9 cellular contexts compared by ENCODE assay signal in the genomic region with DNA sequence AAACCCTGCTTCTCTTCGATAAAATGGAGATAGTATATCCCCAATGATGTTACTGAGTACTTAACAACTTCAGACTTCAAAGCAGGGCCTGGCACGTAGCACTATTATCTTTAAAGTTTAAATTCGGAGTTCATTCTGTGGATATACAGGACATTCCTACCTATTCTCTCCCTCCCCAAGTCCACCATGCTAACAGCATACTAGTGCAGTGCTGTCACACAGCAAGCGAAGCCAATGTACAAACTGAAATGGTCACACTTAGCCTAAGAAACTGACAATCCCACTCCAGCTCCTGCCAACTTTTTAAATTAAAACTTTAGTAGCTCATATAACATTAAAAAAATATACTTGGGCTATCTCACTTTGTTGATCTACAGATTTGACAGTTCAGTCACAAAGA. TPM values are rescaled to one million over a fixed set of nuclear protein-coding genes. Genes with fewer than 3 reads are reported as not detected.
DNase-seq lines count a peak whose midpoint lies in the region; ATAC-seq and TF ChIP-seq lines count a peak whose summit lies in the region.
"Had no signal": no experiment of that assay in that cellular context is flagged by ENCODE, and none has a peak within 500 bp of the region (broad histone marks: within the 10 kb centered on the region; RNA-seq: fewer than 3 reads in every experiment).

No MANE protein-coding gene starts in this region.

- peaks cover 5% of the 10 kb centered on the region for H3K36me3 Mint-ChIP-seq in IgD-negative memory B cell
- H3K36me3 Mint-ChIP-seq in neural progenitor cell: peaks cover 18% of the 10 kb centered on the region

- H3K4me3 Mint-ChIP-seq in IgD-negative memory B cell (peak overlapping the region; percentile 88 to 97 (median 92)), neural progenitor cell (peak overlapping the region; percentile 89)

- peak overlapping the region; percentile 89 to 99 (median 97); a peak in 19 of 22 replicates for H3K9ac ChIP-seq in BLaER1 treated with 17β-estradiol and CSF1 and Interleukin-3, amounts not matched to agents 10 nM and 100 nM
- no peak overlapping the region for H3K9ac ChIP-seq in neural progenitor cell

- peak overlapping the region; percentile 91 to 99 (median 97) for H3K27ac Mint-ChIP-seq in IgD-negative memory B cell
- no peak overlapping the region for H3K27ac Mint-ChIP-seq in neural progenitor cell

- peaks cover 54% of the 10 kb centered on the region for H3F3A ChIP-seq in neural progenitor cell (ENCODE audit: low read depth)

- peaks cover 0 to 10% (median 5%) of the 10 kb centered on the region in 11 experiments; a peak in 7 of 22 replicates for H3K9me3 ChIP-seq in BLaER1 treated with 17β-estradiol and CSF1 and Interleukin-3, amounts not matched to agents 10 nM and 100 nM (replicated peaks in 1 of 11)
- H3K9me3 ChIP-seq in neural progenitor cell (ENCODE audit: low read depth): no peaks in the 10 kb centered on the region

- H3K27me3 ChIP-seq in BLaER1 treated with 17β-estradiol and CSF1 and Interleukin-3, amounts not matched to agents 10 nM and 100 nM: no peaks in the 10 kb centered on the region
- H3K27me3 ChIP-seq in neural progenitor cell: no peaks in the 10 kb centered on the region

- no peak for DNase-seq in coronary artery (ENCODE audit: low spot score)
- no peak for DNase-seq in neural progenitor cell (ENCODE audit: low spot score)
- no peak for DNase-seq in COLO668 (lab: John Stamatoyannopoulos, UW; ENCODE audit: unreplicated experiment)
- DNase-seq in NCI-H1092 (lab: John Stamatoyannopoulos, UW): no peak
- no peak for DNase-seq in NCI-H526 treated with DMSO at 0.1 percent for 48 hours (lab: John Stamatoyannopoulos, UW)

- ATAC-seq in GM18868 (IDR thresholded peaks at IDR 0.05; ENCODE audit: unreplicated experiment): no peak

- peaks cover 68% of the 10 kb centered on the region for H3K79me2 ChIP-seq in neural progenitor cell (ENCODE audit: low read depth)

- H3K4me1 ChIP-seq in BLaER1 treated with 17β-estradiol and CSF1 and Interleukin-3, amounts not matched to agents 10 nM and 100 nM: peaks cover 43 to 57% (median 52%) of the 10 kb centered on the region in 10 experiments
- H3K4me1 ChIP-seq in neural progenitor cell: peaks cover 29% of the 10 kb centered on the region

- peak overlapping the region; percentile 85 to 98 (median 92) for H3K4me2 ChIP-seq in BLaER1 treated with 17β-estradiol and CSF1 and Interleukin-3, amounts not matched to agents 10 nM and 100 nM
- H3K4me2 ChIP-seq in neural progenitor cell: peak overlapping the region; percentile 88

- H2AFZ ChIP-seq in neural progenitor cell (replicated peaks): no peak overlapping the region

- no peaks in the 10 kb centered on the region for H3K9me3 Mint-ChIP-seq in IgD-negative memory B cell
- no peaks in the 10 kb centered on the region for H3K9me3 Mint-ChIP-seq in neural progenitor cell
- H3K9me3 Mint-ChIP-seq: dendritic cell treated with granulocyte-macrophage colony-stimulating factor and Interleukin-4, amounts not matched to agents 40 ng/mL and 50 ng/mL, for 4 days had no signal

- H4K20me1 ChIP-seq in BLaER1 treated with 17β-estradiol and CSF1 and Interleukin-3, amounts not matched to agents 10 nM and 100 nM: peaks cover 28 to 68% (median 54%) of the 10 kb centered on the region in 11 experiments; a peak in 20 of 22 replicates
- peaks cover 24% of the 10 kb centered on the region for H4K20me1 ChIP-seq in neural progenitor cell (ENCODE audit: low read depth)

- H3K4me3 ChIP-seq in BLaER1 treated with 17β-estradiol and CSF1 and Interleukin-3, amounts not matched to agents 10 nM and 100 nM: peak overlapping the region in 9 of 10 experiments; percentile 70 to 95 (median 89); a peak in 15 of 20 replicates
- H3K4me3 ChIP-seq in coronary artery (peak overlapping the region; percentile 90), neural progenitor cell (peak overlapping the region; percentile 92)

- H3K4me1 Mint-ChIP-seq in IgD-negative memory B cell (peaks cover 20 to 48% (median 35%) of the 10 kb centered on the region in 3 donors), neural progenitor cell (peaks cover 28% of the 10 kb centered on the region)

- TF ChIP-seq CTCF in coronary artery (IDR thresholded peaks at IDR 0.05): no peak
- no peak for TF ChIP-seq CTCF in neural progenitor cell (IDR thresholded peaks at IDR 0.05)

- H3K36me3 ChIP-seq in BLaER1 treated with 17β-estradiol and CSF1 and Interleukin-3, amounts not matched to agents 10 nM and 100 nM: peaks cover 6 to 41% (median 35%) of the 10 kb centered on the region in 11 experiments; a peak in 21 of 22 replicates
- H3K36me3 ChIP-seq in neural progenitor cell: peaks cover 19% of the 10 kb centered on the region

- peak overlapping the region in 9 of 11 experiments; percentile 82 to 95 (median 90); a peak in 14 of 22 replicates for H3K27ac ChIP-seq in BLaER1 treated with 17β-estradiol and CSF1 and Interleukin-3, amounts not matched to agents 10 nM and 100 nM
- H3K27ac ChIP-seq in coronary artery: peak overlapping the region; percentile 86 to 96
- peak overlapping the region; percentile 93 for H3K27ac ChIP-seq in neural progenitor cell

- no peaks in the 10 kb centered on the region for H3K27me3 Mint-ChIP-seq in IgD-negative memory B cell
- peaks cover 5% of the 10 kb centered on the region for H3K27me3 Mint-ChIP-seq in neural progenitor cell (ENCODE audit: insufficient read depth, low read depth)
- H3K27me3 Mint-ChIP-seq: dendritic cell treated with granulocyte-macrophage colony-stimulating factor and Interleukin-4, amounts not matched to agents 40 ng/mL and 50 ng/mL, for 4 days had no signal

RNA-seq across cellular contexts. Expression of a gene that starts 1.2 kb away (rescaled TPM):
- polyA plus RNA-seq in IgD-negative memory B cell: 50.8 TPM
- total RNA-seq in neural progenitor cell (ENCODE audit: low replicate concordance): 34.5 and 56.5 TPM in 2 replicates

RNA-seq across cellular contexts. Expression of a gene that starts 2.5 kb away (rescaled TPM):
- polyA plus RNA-seq in IgD-negative memory B cell: 275 TPM
- total RNA-seq in neural progenitor cell (ENCODE audit: low replicate concordance): 1,004 and 1,067 TPM in 2 replicates

RNA-seq across cellular contexts. Expression of a gene that starts 53.4 kb away (rescaled TPM):
- polyA plus RNA-seq in IgD-negative memory B cell: 21.3 TPM
- total RNA-seq in neural progenitor cell (ENCODE audit: low replicate concordance): 58.4 and 96.7 TPM in 2 replicates
